Comparison of ENCODE assay signal across 20 cellular contexts in the genomic region with DNA sequence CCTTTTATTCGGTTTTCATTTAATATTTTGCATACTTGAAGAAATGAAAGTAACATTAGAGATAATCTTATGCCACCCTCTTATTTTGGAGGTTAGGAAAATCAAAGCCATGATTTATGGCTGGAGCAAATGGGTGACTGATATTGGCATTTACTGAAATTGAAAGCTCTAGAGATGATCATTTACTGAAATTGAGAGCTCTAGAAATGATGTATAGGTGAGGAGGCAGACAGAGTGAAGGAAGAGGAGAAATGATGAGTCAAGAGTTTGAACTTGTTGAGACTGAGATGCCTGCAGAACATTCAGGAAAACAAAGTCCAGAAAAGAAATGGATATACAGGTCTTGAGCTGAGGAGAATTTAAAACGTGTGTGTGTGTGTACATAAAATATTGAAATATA.
DNase-seq lines count a peak whose midpoint lies in the region; ATAC-seq, FAIRE-seq and TF ChIP-seq lines count a peak whose summit lies in the region.
"Had no signal": no experiment of that assay in that cellular context is flagged by ENCODE, and none has a peak within 500 bp of the region (broad histone marks: within the 10 kb centered on the region; RNA-seq: fewer than 3 reads in every experiment).

No MANE protein-coding gene starts in this region.

- intact Hi-C loops in Caco-2 (cut with micrococcal nuclease; ENCODE audit: unreplicated experiment) = no loop called here

- H3K27me3 ChIP-seq in bronchial epithelial cell (ENCODE audit: control insufficient read depth, insufficient read depth, low read length) (no peaks in the 10 kb centered on the region), Caco-2 (replicated peaks; ENCODE audit: control insufficient read depth, insufficient read depth, low read length) (no peaks in the 10 kb centered on the region)
- H3K27me3 ChIP-seq: BLaER1 had no signal

- TF ChIP-seq CTCF in VCaP (conservative IDR thresholded peaks at IDR 0.05) = no peak
- TF ChIP-seq CTCF in bronchial epithelial cell (IDR thresholded peaks at IDR 0.05; ENCODE audit: insufficient read depth, low read length, severe bottlenecking) = no peak
- no peak for TF ChIP-seq CTCF in Caco-2 (IDR thresholded peaks at IDR 0.05; ENCODE audit: insufficient read depth in 1 of 2, low read depth in 1 of 2, low read length in 1 of 2, severe bottlenecking in 1 of 2, unreplicated experiment in 1 of 2)

- CTCF ChIA-PET in Caco-2 (lab: Charles Lee) = no interaction called here

- ATAC-seq in activated T-cell treated with anti-CD3 and anti-CD28 coated beads, Interleukin-2, amount 50 U/mL, for 4 hours = peak; percentile 20 to 40
- ATAC-seq in stimulated activated naive CD8-positive, alpha-beta T cell treated with anti-CD3 and anti-CD28 coated beads, Interleukin-15, amount 100 ng/mL, for 72 hours = peak; percentile 34
- ATAC-seq: HepG2 had no signal

- peaks cover 19% of the 10 kb centered on the region for H3K36me3 Mint-ChIP-seq in activated T-cell treated with anti-CD3 and anti-CD28 coated beads, Interleukin-2, amount 50 U/mL, for 4 hours (ENCODE audit: insufficient read depth)
- H3K36me3 Mint-ChIP-seq in Caco-2 (ENCODE audit: insufficient read depth, unreplicated experiment) = no peaks in the 10 kb centered on the region

- peak overlapping the region; percentile 25 for H3K4me3 Mint-ChIP-seq in activated T-cell treated with anti-CD3 and anti-CD28 coated beads, Interleukin-2, amount 50 U/mL, for 4 hours
- H3K4me3 Mint-ChIP-seq in stimulated activated naive CD8-positive, alpha-beta T cell treated with anti-CD3 and anti-CD28 coated beads, Interleukin-15, amount 100 ng/mL, for 72 hours = peak overlapping the region; percentile 1 to 48
- H3K4me3 Mint-ChIP-seq in Caco-2 (ENCODE audit: unreplicated experiment) = no peak overlapping the region
- H3K4me3 Mint-ChIP-seq: CD4-positive, alpha-beta memory T cell had no signal

- no TSS peak for BruUV-seq in Caco-2 (replicated peaks; lab: Mats Ljungman, UMichigan)

- H3K36me3 ChIP-seq in bronchial epithelial cell (ENCODE audit: control insufficient read depth, insufficient read depth, low read length) (no peaks in the 10 kb centered on the region), Caco-2 (ENCODE audit: control insufficient read depth, insufficient read depth, low read length) (no peaks in the 10 kb centered on the region)
- H3K36me3 ChIP-seq: BLaER1 had no signal

- peaks cover 31% of the 10 kb centered on the region for H3K4me1 Mint-ChIP-seq in activated T-cell treated with anti-CD3 and anti-CD28 coated beads, Interleukin-2, amount 50 U/mL, for 4 hours (ENCODE audit: low read depth)
- H3K4me1 Mint-ChIP-seq in stimulated activated naive CD8-positive, alpha-beta T cell treated with anti-CD3 and anti-CD28 coated beads, Interleukin-15, amount 100 ng/mL, for 72 hours = peaks cover 26% of the 10 kb centered on the region
- H3K4me1 Mint-ChIP-seq in Caco-2 (ENCODE audit: low read depth, unreplicated experiment) = peaks cover 7% of the 10 kb centered on the region

- POLR2A ChIA-PET in Caco-2 (lab: Charles Lee) = no interaction called here

- no peaks in the 10 kb centered on the region for H3K9me3 ChIP-seq in Caco-2
- H3K9me3 ChIP-seq: BLaER1 had no signal

- no peak for DNase-seq in activated T-cell treated with anti-CD3 and anti-CD28 coated beads, Interleukin-2, amount 50 U/mL, for 4 hours
- DNase-seq in activated T-cell treated with anti-CD3 and anti-CD28 coated beads, Interleukin-2, amount 50 U/mL, for 48 hours = no peak
- peak; percentile 8 for DNase-seq in bronchial epithelial cell (ENCODE audit: low read depth)
- DNase-seq in stimulated activated naive CD8-positive, alpha-beta T cell treated with anti-CD3 and anti-CD28 coated beads, Interleukin-15, amount 100 ng/mL, for 72 hours = no peak
- no peak for DNase-seq in GM19239 (ENCODE audit: insufficient read length, low spot score)
- no peak for DNase-seq in Caco-2
- DNase-seq: Calu3; CD4-positive, alpha-beta memory T cell; GF-D8; GOT3; KG1; NCI-H1105 treated with DMSO at 0.1 percent for 48 hours; NCI-H1694; NCI-H2081 treated with DMSO at 0.1 percent for 48 hours; NCI-H510A; NCI-H748 treated with DMSO at 0.1 percent for 48 hours; Right ventricle myocardium superior had no signal

- H3K27ac ChIP-seq in VCaP = peak overlapping the region; percentile 90
- H3K27ac ChIP-seq: BLaER1 had no signal

- H3K4me3 ChIP-seq in bronchial epithelial cell (ENCODE audit: low read depth, low read length) (no peak overlapping the region), Caco-2 (ENCODE audit: low read depth, low read length) (no peak overlapping the region)
- H3K4me3 ChIP-seq: BLaER1 had no signal

- FAIRE-seq in bronchial epithelial cell (lab: Jason Lieb, UNC) (no peak), GM19239 (lab: Jason Lieb, UNC) (no peak)
- FAIRE-seq: HepG2 had no signal

- H3K27me3 Mint-ChIP-seq in activated T-cell treated with anti-CD3 and anti-CD28 coated beads, Interleukin-2, amount 50 U/mL, for 4 hours (ENCODE audit: low read depth) = no peaks in the 10 kb centered on the region
- no peaks in the 10 kb centered on the region for H3K27me3 Mint-ChIP-seq in stimulated activated naive CD8-positive, alpha-beta T cell treated with anti-CD3 and anti-CD28 coated beads, Interleukin-15, amount 100 ng/mL, for 72 hours
- H3K27me3 Mint-ChIP-seq in Caco-2 (ENCODE audit: insufficient read depth, unreplicated experiment) = peaks cover 8% of the 10 kb centered on the region
- H3K27me3 Mint-ChIP-seq: CD4-positive, alpha-beta memory T cell had no signal

- H3K27ac Mint-ChIP-seq in stimulated activated naive CD8-positive, alpha-beta T cell treated with anti-CD3 and anti-CD28 coated beads, Interleukin-15, amount 100 ng/mL, for 72 hours = peak overlapping the region in 1 of 2 donors; percentile 69
- no peak overlapping the region for H3K27ac Mint-ChIP-seq in Caco-2 (ENCODE audit: unreplicated experiment)

- H3K4me1 ChIP-seq in Caco-2 = peaks cover 20% of the 10 kb centered on the region
- H3K4me1 ChIP-seq: BLaER1 had no signal

- peaks cover 5% of the 10 kb centered on the region for H3K9me3 Mint-ChIP-seq in activated T-cell treated with anti-CD3 and anti-CD28 coated beads, Interleukin-2, amount 50 U/mL, for 4 hours
- H3K9me3 Mint-ChIP-seq in stimulated activated naive CD8-positive, alpha-beta T cell treated with anti-CD3 and anti-CD28 coated beads, Interleukin-15, amount 100 ng/mL, for 72 hours = peaks cover 6 to 7% of the 10 kb centered on the region in 2 donors
- H3K9me3 Mint-ChIP-seq in Caco-2 (ENCODE audit: unreplicated experiment) = peaks cover 26% of the 10 kb centered on the region
